ENCODE assay signal across 14 cellular contexts in the genomic region with DNA sequence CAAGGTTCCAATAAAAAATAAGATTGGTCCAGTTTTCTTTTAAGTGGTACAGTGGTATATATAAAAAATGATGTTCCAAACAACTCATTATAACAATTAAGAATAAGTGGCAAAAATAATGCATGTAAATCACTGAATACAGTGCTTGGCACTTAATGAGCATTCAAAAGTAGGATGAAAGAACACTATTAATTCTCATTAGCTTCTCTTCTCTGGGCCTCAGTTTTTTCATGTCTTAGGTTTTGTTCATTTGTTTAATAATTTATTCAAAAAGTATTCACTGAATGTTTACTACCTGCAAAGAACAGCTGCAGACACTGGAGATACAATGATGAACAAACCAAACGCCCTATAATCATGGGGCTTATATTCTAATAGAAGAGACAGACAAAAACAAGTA. TPM values are rescaled to one million over a fixed set of nuclear protein-coding genes. Genes with fewer than 3 reads are reported as not detected.
DNase-seq lines count a peak whose midpoint lies in the region; ATAC-seq and TF ChIP-seq lines count a peak whose summit lies in the region.
"Had no signal": no experiment of that assay in that cellular context is flagged by ENCODE, and none has a peak within 500 bp of the region (broad histone marks: within the 10 kb centered on the region; RNA-seq: fewer than 3 reads in every experiment).

No MANE protein-coding gene starts in this region.

- H3K4me1 Mint-ChIP-seq in CD4-positive, alpha-beta memory T cell, result peaks cover 34 to 67% (median 52%) of the 10 kb centered on the region in 4 donors
- peaks cover 49% of the 10 kb centered on the region for H3K4me1 Mint-ChIP-seq in nephron

- TF ChIP-seq CTCF in breast epithelium (IDR thresholded peaks at IDR 0.05) (no peak), nephron (IDR thresholded peaks at IDR 0.05; ENCODE audit: unreplicated experiment in 3 of 3) (no peak)

- no peaks in the 10 kb centered on the region for H3K9me3 Mint-ChIP-seq in CD4-positive, alpha-beta memory T cell
- no peaks in the 10 kb centered on the region for H3K9me3 Mint-ChIP-seq in nephron
- H3K9me3 Mint-ChIP-seq: CD14-positive monocyte, GM23338 had no signal

- TF ChIP-seq POLR2A in breast epithelium (IDR thresholded peaks at IDR 0.05), result no peak

- H3K9me3 ChIP-seq in CD4-positive, alpha-beta memory T cell (ENCODE audit: control insufficient read depth in 1 of 2, low read length in 2 of 2), result no peaks in the 10 kb centered on the region
- H3K9me3 ChIP-seq in breast epithelium, result no peaks in the 10 kb centered on the region

- H3K36me3 Mint-ChIP-seq in CD4-positive, alpha-beta memory T cell, result peaks cover 36 to 42% of the 10 kb centered on the region in 2 donors
- peaks cover 46% of the 10 kb centered on the region for H3K36me3 Mint-ChIP-seq in nephron (ENCODE audit: low read depth)

- H3K27me3 ChIP-seq in CD4-positive, alpha-beta memory T cell (ENCODE audit: insufficient read depth, low read length), result no peaks in the 10 kb centered on the region
- H3K27me3 ChIP-seq in breast epithelium, result no peaks in the 10 kb centered on the region

- H3K27ac ChIP-seq in CD4-positive, alpha-beta memory T cell (ENCODE audit: low read depth, low read length), result no peak overlapping the region
- H3K27ac ChIP-seq in breast epithelium, result peak overlapping the region; percentile 94 to 100

- H3K4me1 ChIP-seq in CD4-positive, alpha-beta memory T cell (ENCODE audit: insufficient read depth, low read length), result peaks cover 49% of the 10 kb centered on the region
- H3K4me1 ChIP-seq in breast epithelium, result peaks cover 9 to 28% of the 10 kb centered on the region in 2 donors

- peak overlapping the region; percentile 35 to 84 (median 73) for H3K27ac Mint-ChIP-seq in CD4-positive, alpha-beta memory T cell
- peak overlapping the region in 2 of 3 experiments; percentile 40 to 62 for H3K27ac Mint-ChIP-seq in nephron

- H3K27me3 Mint-ChIP-seq in CD4-positive, alpha-beta memory T cell, result no peaks in the 10 kb centered on the region
- H3K27me3 Mint-ChIP-seq in nephron (ENCODE audit: low read depth), result no peaks in the 10 kb centered on the region

- intact Hi-C loops in CD4-positive, alpha-beta memory T cell (cut with micrococcal nuclease), result no loop called here
- intact Hi-C loops in breast epithelium (cut with DNase I; ENCODE audit: low total_unique reads), result no loop called here

- ATAC-seq in GM21381 (IDR thresholded peaks at IDR 0.05; ENCODE audit: unreplicated experiment), result no peak
- ATAC-seq: GM23338 had no signal

- POLR2A ChIA-PET in CD4-positive, alpha-beta memory T cell (lab: Charles Lee; ENCODE audit: partially characterized antibody), result interaction anchor here (1.3 to 1.7 kb wide), 2 partner anchors 10 to 128 kb away, joined by 3 read pairs; no protein-coding TSS in a partner anchor

- peaks cover 10% of the 10 kb centered on the region for H3K36me3 ChIP-seq in CD4-positive, alpha-beta memory T cell (ENCODE audit: insufficient read depth, low read length)
- H3K36me3 ChIP-seq in breast epithelium, result no peaks in the 10 kb centered on the region

- CTCF ChIA-PET in CD4-positive, alpha-beta memory T cell (lab: Charles Lee; ENCODE audit: partially characterized antibody), result interaction anchor here (1.3 to 3.6 kb wide), 2 partner anchors 22 to 40 kb away, joined by 5 to 23 read pairs; no protein-coding TSS in a partner anchor

- peak overlapping the region in 1 of 8 donors; percentile 30 for H3K4me3 Mint-ChIP-seq in CD4-positive, alpha-beta memory T cell
- no peak overlapping the region for H3K4me3 Mint-ChIP-seq in nephron
- H3K4me3 Mint-ChIP-seq: CD14-positive monocyte, GM23338 had no signal

- no peak overlapping the region for H3K4me3 ChIP-seq in CD4-positive, alpha-beta memory T cell (ENCODE audit: low read length in 2 of 2)
- no peak overlapping the region for H3K4me3 ChIP-seq in breast epithelium
- H3K4me3 ChIP-seq: GM23338 had no signal

- no peak for DNase-seq in CD4-positive, alpha-beta memory T cell
- DNase-seq in NCI-H526 treated with DMSO at 0.1 percent for 48 hours (lab: John Stamatoyannopoulos, UW) (peak; percentile 47), breast epithelium (ENCODE audit: low spot score in 2 of 2) (no peak), SW 1271 (lab: John Stamatoyannopoulos, UW) (no peak), T1000 (lab: John Stamatoyannopoulos, UW) (no peak), NCI-H2081 treated with DMSO at 0.1 percent for 48 hours (lab: John Stamatoyannopoulos, UW) (no peak)
- DNase-seq: activated gamma-delta T cell treated with Interleukin-2 at 50 U/mL for 16 hours; effector memory CD4-positive, alpha-beta T cell; NCI-H2029 treated with DMSO at 0.1 percent for 48 hours; retina had no signal

RNA-seq across cellular contexts. Expression of a gene that starts 21.1 kb away (rescaled TPM):
- 10 to 100 TPM; 20.3 to 20.8 TPM for total RNA-seq in CD4-positive, alpha-beta memory T cell
- 10 to 100 TPM; 22.8 to 26.1 TPM for polyA plus RNA-seq in CD4-positive, alpha-beta memory T cell
- 100 to 1,000 TPM in 2 of 3 donors, 10 to 100 TPM in 1; 95.1 to 124 (median 117) TPM for total RNA-seq in breast epithelium

RNA-seq across cellular contexts. Expression of a gene that starts 37.5 kb away (rescaled TPM):
- total RNA-seq in CD4-positive, alpha-beta memory T cell, result under 1 TPM; 0.30 to 0.44 TPM
- under 1 TPM; 0.76 to 0.85 TPM for polyA plus RNA-seq in CD4-positive, alpha-beta memory T cell
- total RNA-seq in breast epithelium, result 1 to 10 TPM in 1 of 3 donors, under 1 TPM in 2; 0.33 to 3.8 (median 0.73) TPM

Comparison
In these comparisons a context has a peak if more than half of its experiments do, and no peak if none do; other contexts are left out.
1. RNA of a gene that starts 21.1 kb away (total RNA-seq): 95.1 to 124 TPM in breast epithelium; 20.3 to 20.8 TPM in CD4-positive, alpha-beta memory T cell; every median in the first group is over 4 times any median in the second.